In genomic region chr14:57383125-57383524, GRCh38 we compare ENCODE assay signal across 1 cellular context.
TF ChIP-seq lines count a peak whose summit lies in the region.

No MANE protein-coding gene starts in this region.

TF ChIP-seq in GM12878, 131 proteins besides CTCF, POLR2A, EP300 and RAD21 (continued from another document):
- TF ChIP-seq ZBTB33 (IDR thresholded peaks at IDR 0.05), result no peak
- no peak for TF ChIP-seq SPI1 (IDR thresholded peaks at IDR 0.05; ENCODE audit: borderline replicate concordance, insufficient read depth, low read depth, low read length)
- no peak for TF ChIP-seq CHD1 (IDR thresholded peaks at IDR 0.05; ENCODE audit: low read depth, low read length)
- TF ChIP-seq KAT2A (conservative IDR thresholded peaks at IDR 0.05; ENCODE audit: control insufficient read depth, low read depth, low read length), result no peak
- TF ChIP-seq ATF3 (IDR thresholded peaks at IDR 0.05; ENCODE audit: borderline replicate concordance, extremely low read depth, low read depth, low read length), result no peak
- no peak for TF ChIP-seq SIN3A (IDR thresholded peaks at IDR 0.05; ENCODE audit: low read depth, low read length)
- TF ChIP-seq HDGF (IDR thresholded peaks at IDR 0.05), result no peak
